8 cellular contexts compared by ENCODE assay signal in the genomic region with DNA sequence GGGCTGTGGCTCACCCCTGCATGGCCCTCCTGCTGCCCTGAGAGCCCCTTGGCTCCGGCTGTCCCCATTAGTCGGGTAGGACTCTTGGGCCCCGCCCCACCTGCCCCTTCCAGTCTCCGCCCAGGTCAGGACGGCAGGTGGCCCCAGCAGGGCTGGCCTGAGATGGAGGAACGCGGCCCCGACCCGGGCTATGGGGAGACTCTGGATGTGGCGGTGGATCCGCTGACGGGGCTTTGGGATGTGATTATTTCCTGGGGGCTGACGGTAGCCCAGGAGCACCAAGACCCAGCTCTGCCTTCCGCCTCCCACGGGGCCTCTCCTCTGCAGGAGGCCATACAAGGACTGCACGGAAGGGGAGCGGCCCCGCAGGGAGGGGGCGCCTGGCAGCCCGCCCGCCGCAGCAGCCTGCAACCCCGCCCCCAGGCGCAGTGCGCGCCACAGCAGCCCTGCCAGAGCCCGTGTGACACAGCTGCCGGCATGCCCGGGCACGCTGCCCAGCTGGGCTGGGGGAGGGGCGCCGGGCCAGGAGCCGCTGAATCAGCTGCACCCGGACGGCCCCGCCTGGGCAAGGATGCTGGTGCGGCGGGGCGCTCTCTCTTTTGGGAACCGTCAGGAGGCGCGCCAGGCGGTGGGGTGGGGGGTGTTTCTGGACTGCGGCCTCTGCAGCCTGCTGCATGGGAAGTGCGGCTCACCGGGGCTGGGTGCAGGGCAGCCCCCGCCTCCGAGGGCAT. TPM values are rescaled to one million over a fixed set of nuclear protein-coding genes. Genes with fewer than 3 reads are reported as not detected.
A peak's percentile ranks its signal among the peaks of the same experiment; 100 is the strongest.
DNase-seq lines count a peak whose midpoint lies in the region; ATAC-seq and TF ChIP-seq lines count a peak whose summit lies in the region.

No MANE protein-coding gene starts in this region.

- peaks cover 23% of the 10 kb centered on the region for H3K4me1 ChIP-seq in OCI-LY3 (ENCODE audit: low read length)

- peak overlapping the region; percentile 98 for H3K4me2 ChIP-seq in OCI-LY3 (ENCODE audit: low read length)

- H3K4me3 ChIP-seq in OCI-LY3 (ENCODE audit: low read length), result peak overlapping the region; percentile 80

- peaks cover 9% of the 10 kb centered on the region; the same call in 1 of the 2 replicates for H3K27me3 ChIP-seq in OCI-LY3 (ENCODE audit: low read depth, low read length)

- peak overlapping the region; percentile 42 for H3K27ac ChIP-seq in OCI-LY3 (ENCODE audit: low read length)

- peak; percentile 66 for ATAC-seq in GM21529 (IDR thresholded peaks at IDR 0.05; ENCODE audit: unreplicated experiment)

- peak; percentile 38 for TF ChIP-seq POLR2A in erythroblast (IDR thresholded peaks at IDR 0.05; ENCODE audit: low read length)

- H3K79me2 ChIP-seq in OCI-LY3 (ENCODE audit: low read length), result no peaks in the 10 kb centered on the region

- H2AFZ ChIP-seq in OCI-LY3 (ENCODE audit: low read depth, low read length), result peak overlapping the region; percentile 59; the same call in 1 of the 2 replicates

- no peaks in the 10 kb centered on the region for H3K9me3 ChIP-seq in OCI-LY3 (ENCODE audit: insufficient read depth, low read length)

- DNase-seq in DMS 273 treated with DMSO at 0.1 percent for 48 hours (lab: John Stamatoyannopoulos, UW), result peak; percentile 80
- DNase-seq in HuH-7.5 (ENCODE audit: low spot score), result peak; percentile 86
- DNase-seq in activated T-cell treated with anti-CD3 and anti-CD28 coated beads for 48 hours (ENCODE audit: low read depth), result peak; percentile 96
- DNase-seq in erythroblast (lab: John Stamatoyannopoulos, UW), result peak; percentile 94 to 96
- DNase-seq in myocyte (ENCODE audit: low read depth), result peak; percentile 92
- peak; percentile 80 to 94 for DNase-seq in stimulated activated CD8-positive, alpha-beta memory T cell treated with anti-CD3 and anti-CD28 coated beads, Interleukin-7, amount 100 ng/mL, for 4 hours (ENCODE audit: low read depth in 2 of 2)

- no peak for TF ChIP-seq CTCF in OCI-LY3 (IDR thresholded peaks at IDR 0.05; ENCODE audit: low read depth, low read length)

- H3K36me3 ChIP-seq in OCI-LY3 (replicated peaks; ENCODE audit: low read depth, low read length), result no peaks in the 10 kb centered on the region

- peak overlapping the region; percentile 73 for H3K9ac ChIP-seq in OCI-LY3 (ENCODE audit: low read length)

- no peaks in the 10 kb centered on the region for H4K20me1 ChIP-seq in OCI-LY3 (ENCODE audit: insufficient read depth, low read length)

RNA-seq across cellular contexts. Expression of a gene that starts 9.2 kb away (rescaled TPM):
- total RNA-seq in myocyte, result 38.9 and 41.5 TPM in 2 replicates
- polyA plus RNA-seq in myocyte (2012), result 38.7 TPM

RNA-seq across cellular contexts. Expression of a gene that starts 14.4 kb away (rescaled TPM):
- 22.8 and 31.6 TPM in 2 replicates for total RNA-seq in myocyte
- 16.2 TPM for polyA plus RNA-seq in myocyte (2012)

Comparison
In these comparisons a context has a peak if more than half of its experiments do, and no peak if none do; other contexts are left out.
1. Peak in every context shown above with its lines: DNase-seq, ATAC-seq, H3K4me3 ChIP-seq and H3K27ac ChIP-seq.